8 cellular contexts compared by ENCODE assay signal in genomic region chr10:95864906-95865813, GRCh38. TPM values are rescaled to one million over a fixed set of nuclear protein-coding genes. Genes with fewer than 3 reads are reported as not detected.
A peak's percentile ranks its signal among the peaks of the same experiment; 100 is the strongest.
DNase-seq lines count a peak whose midpoint lies in the region; ATAC-seq and TF ChIP-seq lines count a peak whose summit lies in the region.

No MANE protein-coding gene starts in this region.

- CTCF ChIA-PET in activated CD8-positive, alpha-beta T cell treated with anti-CD3 and anti-CD28 coated beads for 36 hours (lab: Charles Lee), result interaction anchor here (0.6 to 4.9 kb wide), 17 partner anchors 16 to 488 kb away, joined by 3 to 75 read pairs (median 5); partner anchors contain the start of gene TCTN3

- no peak overlapping the region for H3K4me3 ChIP-seq in BLaER1
- no peak overlapping the region for H3K4me3 ChIP-seq in fibroblast of villous mesenchyme (ENCODE audit: low read depth, low read length)

- peaks cover 11% of the 10 kb centered on the region for H3K4me1 ChIP-seq in BLaER1

- POLR2A ChIA-PET in activated CD8-positive, alpha-beta T cell treated with anti-CD3 and anti-CD28 coated beads for 36 hours (lab: Charles Lee), result interaction anchor here (0.8 to 1.4 kb wide), 2 partner anchors 8 to 27 kb away, joined by 3 read pairs; no protein-coding TSS in a partner anchor

- H3K9me3 ChIP-seq in BLaER1, result no peaks in the 10 kb centered on the region

- no peaks in the 10 kb centered on the region for H4K20me1 ChIP-seq in BLaER1

- no peaks in the 10 kb centered on the region for H3K36me3 ChIP-seq in BLaER1

- H3K9ac ChIP-seq in BLaER1, result no peak overlapping the region

- peak; percentile 2 for DNase-seq in NCI-H146 treated with DMSO at 0.1 percent for 48 hours (lab: John Stamatoyannopoulos, UW; ENCODE audit: unreplicated experiment)
- DNase-seq in activated CD8-positive, alpha-beta T cell treated with anti-CD3 and anti-CD28 coated beads for 36 hours, result peak; percentile 56
- DNase-seq in fibroblast of villous mesenchyme (ENCODE audit: low read depth), result peak; percentile 90
- DNase-seq in occipital lobe (lab: John Stamatoyannopoulos, UW), result peak; percentile 22
- no peak for DNase-seq in cortex of kidney (lab: John Stamatoyannopoulos, UW)

- TF ChIP-seq CTCF in activated CD8-positive, alpha-beta T cell treated with anti-CD3 and anti-CD28 coated beads for 36 hours (IDR thresholded peaks at IDR 0.05), result peak; percentile 58
- peak; percentile 84 for TF ChIP-seq CTCF in fibroblast of villous mesenchyme (IDR thresholded peaks at IDR 0.05; ENCODE audit: insufficient read depth, low read depth, low read length)

- intact Hi-C loops in activated CD8-positive, alpha-beta T cell treated with anti-CD3 and anti-CD28 coated beads for 36 hours (cut with micrococcal nuclease), result loop anchor here (1.0 kb wide), 1 partner anchor 171 kb away; no protein-coding TSS in a partner anchor

- peaks cover 11% of the 10 kb centered on the region for H3K4me1 Mint-ChIP-seq in activated CD8-positive, alpha-beta T cell treated with anti-CD3 and anti-CD28 coated beads for 36 hours (ENCODE audit: low read depth)

- no peak for TF ChIP-seq POLR2A in GM18505 (IDR thresholded peaks at IDR 0.05; ENCODE audit: borderline replicate concordance, extremely low read depth, insufficient read depth, insufficient read length)

- H3K27me3 Mint-ChIP-seq in activated CD8-positive, alpha-beta T cell treated with anti-CD3 and anti-CD28 coated beads for 36 hours, result no peaks in the 10 kb centered on the region

- no peaks in the 10 kb centered on the region for H3K36me3 Mint-ChIP-seq in activated CD8-positive, alpha-beta T cell treated with anti-CD3 and anti-CD28 coated beads for 36 hours (ENCODE audit: low read depth)

- H3K4me2 ChIP-seq in BLaER1, result peak overlapping the region; percentile 37

- no peaks in the 10 kb centered on the region for H3K27me3 ChIP-seq in BLaER1

- H3K9me3 Mint-ChIP-seq in activated CD8-positive, alpha-beta T cell treated with anti-CD3 and anti-CD28 coated beads for 36 hours, result no peaks in the 10 kb centered on the region

- peak overlapping the region; percentile 45 for H3K27ac Mint-ChIP-seq in activated CD8-positive, alpha-beta T cell treated with anti-CD3 and anti-CD28 coated beads for 36 hours

- no peak overlapping the region for H3K27ac ChIP-seq in BLaER1

- ATAC-seq in GM18505 (IDR thresholded peaks at IDR 0.05; ENCODE audit: unreplicated experiment), result peak; percentile 87
- peak; percentile 81 for ATAC-seq in HG02852 (IDR thresholded peaks at IDR 0.05; ENCODE audit: unreplicated experiment)
- peak; percentile 98 for ATAC-seq in activated CD8-positive, alpha-beta T cell treated with anti-CD3 and anti-CD28 coated beads for 36 hours

- no peak overlapping the region for H3K4me3 Mint-ChIP-seq in activated CD8-positive, alpha-beta T cell treated with anti-CD3 and anti-CD28 coated beads for 36 hours

RNA-seq across cellular contexts. Expression of gene CC2D2B, which starts 42.6 kb away (rescaled TPM):
- total RNA-seq in activated CD8-positive, alpha-beta T cell treated with anti-CD3 and anti-CD28 coated beads for 36 hours, result under 1 TPM in 1 of 2 experiments, not detected in 1; 0.31 TPM
- 0.86 TPM in 1 of 2 replicates, not detected in the other for total RNA-seq in fibroblast of villous mesenchyme
- 2.0 TPM for total RNA-seq in occipital lobe
